In the genomic region with DNA sequence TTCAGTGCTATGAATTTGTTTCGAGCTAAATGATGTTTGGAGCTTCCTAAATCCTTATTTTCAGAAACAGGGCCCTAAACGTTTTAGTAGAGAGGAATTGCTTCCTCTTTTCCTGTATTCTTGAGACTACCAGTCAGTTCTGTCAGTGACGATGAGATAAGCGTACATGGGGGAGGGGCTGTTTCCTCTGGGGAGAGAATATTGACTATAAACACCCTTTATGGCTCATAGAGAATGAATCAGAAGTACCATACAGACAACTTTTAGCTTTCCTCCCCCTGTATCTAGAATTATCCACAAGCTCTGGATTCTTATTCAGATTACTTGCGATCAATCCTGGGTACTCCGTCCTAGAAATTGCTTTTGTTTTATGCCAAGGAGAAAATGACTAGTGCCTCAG, we compare ENCODE assay signal across 12 cellular contexts. TPM values are rescaled to one million over a fixed set of nuclear protein-coding genes. Genes with fewer than 3 reads are reported as not detected.
DNase-seq lines count a peak whose midpoint lies in the region; ATAC-seq and TF ChIP-seq lines count a peak whose summit lies in the region.
"Had no signal": no experiment of that assay in that cellular context is flagged by ENCODE, and none has a peak within 500 bp of the region (broad histone marks: within the 10 kb centered on the region; RNA-seq: fewer than 3 reads in every experiment).

No MANE protein-coding gene starts in this region.

- peak; percentile 47 for ATAC-seq in activated CD4-positive, CD25-positive, alpha-beta regulatory T cell treated with anti-CD3 and anti-CD28 coated beads, Interleukin-2, amount 50 U/mL, for 24 hours
- ATAC-seq: A549, left cardiac atrium had no signal

- TF ChIP-seq POLR2A in spleen (IDR thresholded peaks at IDR 0.05): no peak

- H3K9me3 ChIP-seq in spleen (no peaks in the 10 kb centered on the region), SJCRH30 (replicated peaks) (no peaks in the 10 kb centered on the region)
- H3K9me3 ChIP-seq: A549, testis had no signal

- H3K36me3 ChIP-seq in spleen: peaks cover 0 to 48% (median 7%) of the 10 kb centered on the region in 6 donors
- peaks cover 27% of the 10 kb centered on the region for H3K36me3 ChIP-seq in SJCRH30

- H3K27me3 ChIP-seq in spleen (replicated peaks in 1 of 7) (no peaks in the 10 kb centered on the region), SJCRH30 (no peaks in the 10 kb centered on the region)
- H3K27me3 ChIP-seq: testis had no signal

- WGBS in spleen, 5 donors: 38 to 49% (median 42%) methylated on average over 6 of the region's 6 CpGs

- H3K4me3 ChIP-seq in spleen (peak overlapping the region in 1 of 8 donors; percentile 0), SJCRH30 (no peak overlapping the region)
- H3K4me3 ChIP-seq: A549, testis had no signal

- TF ChIP-seq CTCF in spleen (IDR thresholded peaks at IDR 0.05 in 8 of 11, conservative IDR thresholded peaks at IDR 0.05 in 3 of 11): no peak

- H3K4me1 ChIP-seq in spleen (peaks cover 34 to 86% (median 67%) of the 10 kb centered on the region in 6 donors), SJCRH30 (no peaks in the 10 kb centered on the region; the same call in 1 of the 2 replicates)

- intact Hi-C loops in spleen (cut with DNase I; ENCODE audit: low total_unique reads): loop anchor here (10.0 kb wide), 1 partner anchor 52 kb away; a partner anchor contains a TSS

- H3K27ac ChIP-seq in spleen: peak overlapping the region; percentile 39 to 85 (median 70)
- no peak overlapping the region for H3K27ac ChIP-seq in SJCRH30
- H3K27ac ChIP-seq: A549 had no signal

- no peak for DNase-seq in activated CD4-positive, CD25-positive, alpha-beta regulatory T cell treated with anti-CD3 and anti-CD28 coated beads, Interleukin-2, amount 50 U/mL, for 72 hours
- DNase-seq in UCSD-AML1 (lab: John Stamatoyannopoulos, UW; ENCODE audit: unreplicated experiment): peak; percentile 38
- peak; percentile 41 to 83 for DNase-seq in dermis microvascular lymphatic vessel endothelial cell (ENCODE audit: low read depth in 2 of 2)
- no peak for DNase-seq in spleen
- DNase-seq in NCI-H446 (lab: John Stamatoyannopoulos, UW): no peak
- no peak for DNase-seq in SJCRH30
- DNase-seq in NCI-H1048 (lab: John Stamatoyannopoulos, UW): no peak
- DNase-seq: left cardiac atrium, NCI-H146, testis had no signal

RNA-seq across cellular contexts. Expression of a gene that starts 5.1 kb away (rescaled TPM):
- total RNA-seq in dermis microvascular lymphatic vessel endothelial cell (24.1 and 25.7 TPM in 2 replicates), spleen (10 to 100 TPM; 27.5 to 55.2 (median 39.0) TPM)
- polyA plus RNA-seq in spleen: 10 to 100 TPM; 13.9 to 22.2 (median 15.6) TPM
- 27.3 and 31.5 TPM in 2 replicates for total RNA-seq in SJCRH30 (2014; rRNA removed; shearing (Covaris generic))

RNA-seq across cellular contexts. Expression of a gene that starts 52.8 kb away (rescaled TPM):
- total RNA-seq in dermis microvascular lymphatic vessel endothelial cell (44.7 and 47.7 TPM in 2 replicates), spleen (10 to 100 TPM; 32.0 to 50.3 (median 46.7) TPM)
- 10 to 100 TPM; 11.1 to 16.0 (median 12.2) TPM for polyA plus RNA-seq in spleen
- total RNA-seq in SJCRH30 (2014; rRNA removed; shearing (Covaris generic)): 76.4 and 86.0 TPM in 2 replicates

Comparison
In these comparisons a context has a peak if more than half of its experiments do, and no peak if none do; other contexts are left out.
1. DNase-seq: peak in UCSD-AML1 (single experiment) and dermis microvascular lymphatic vessel endothelial cell (2 of 2); none in activated CD4-positive, CD25-positive, alpha-beta regulatory T cell treated with anti-CD3 and anti-CD28 coated beads, Interleukin-2, amount 50 U/mL, for 72 hours (single experiment), spleen (single experiment), NCI-H446 (0 of 2), SJCRH30 (0 of 2) and NCI-H1048 (single experiment).